ENCODE assay signal across 17 cellular contexts in the genomic region with DNA sequence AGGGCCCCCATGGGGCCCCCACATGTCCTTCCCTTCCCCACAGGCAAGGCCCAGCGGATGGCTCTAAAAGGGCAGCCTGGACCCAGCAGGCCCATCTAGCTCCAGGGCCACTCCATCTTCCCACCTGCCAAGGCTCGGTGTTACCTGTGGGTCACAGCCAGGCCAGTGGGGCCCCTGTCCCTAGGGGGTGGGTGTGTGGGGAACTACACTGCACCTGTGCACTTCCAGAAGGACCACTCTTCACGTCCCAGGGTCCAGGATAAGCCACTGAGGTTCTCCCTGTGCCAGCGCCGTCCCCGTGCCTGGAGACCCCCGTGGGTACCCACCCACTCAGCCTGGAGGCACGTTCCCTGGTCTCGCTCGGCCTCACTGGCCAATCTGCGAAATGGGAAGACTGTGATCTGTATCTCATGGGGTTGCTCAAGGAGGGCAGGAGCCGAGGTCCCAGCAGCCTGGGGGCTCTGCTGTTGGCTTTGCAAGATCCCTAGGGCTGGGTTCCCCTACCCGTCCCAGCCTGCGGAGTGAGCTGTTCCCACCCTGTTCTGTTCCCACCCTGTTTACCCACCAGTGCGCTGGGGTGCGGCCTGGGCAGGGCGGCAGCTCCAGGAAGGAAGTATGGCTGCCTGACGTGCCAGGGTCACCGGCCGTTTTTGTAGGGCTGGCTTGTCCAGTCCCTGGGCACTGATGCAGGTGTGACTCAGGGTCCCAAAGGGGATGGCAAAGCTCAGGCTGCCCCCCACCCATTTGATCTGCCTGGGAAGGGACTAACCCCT. TPM values are rescaled to one million over a fixed set of nuclear protein-coding genes. Genes with fewer than 3 reads are reported as not detected.
DNase-seq lines count a peak whose midpoint lies in the region; ATAC-seq and TF ChIP-seq lines count a peak whose summit lies in the region.
"Had no signal": no experiment of that assay in that cellular context is flagged by ENCODE, and none has a peak within 500 bp of the region (broad histone marks: within the 10 kb centered on the region; RNA-seq: fewer than 3 reads in every experiment).

No MANE protein-coding gene starts in this region.

- H3K27ac ChIP-seq in VCaP (peak overlapping the region; percentile 11; the same call in 1 of the 2 replicates), heart right ventricle (peak overlapping the region; percentile 54 to 84 (median 72)), upper lobe of right lung (peak overlapping the region; percentile 59)

- ATAC-seq in heart right ventricle, result peak in 2 of 8 donors; percentile 3 to 25
- ATAC-seq in naive B cell (ENCODE audit: low read depth in 2 of 2), result no peak
- ATAC-seq in upper lobe of right lung, result peak; percentile 4
- no peak for ATAC-seq in GM19467 (IDR thresholded peaks at IDR 0.05; ENCODE audit: unreplicated experiment)
- ATAC-seq in HG02970 (IDR thresholded peaks at IDR 0.05; ENCODE audit: low FRiP score, unreplicated experiment), result no peak

- DNase-seq in heart right ventricle (no peak), naive B cell (no peak), upper lobe of right lung (peak; percentile 73), SW480 (ENCODE audit: low spot score) (no peak)
- DNase-seq: activated CD4-positive, alpha-beta T cell treated with anti-CD3 and anti-CD28 coated beads for 4 hours; activated naive CD4-positive, alpha-beta T cell treated with anti-CD3 and anti-CD28 coated beads, Interleukin-2, amount 50 U/mL, for 16 hours; Caco-2; islet precursor cell; MM.1S; NCI-H1930; NCI-H69; stimulated activated CD4-positive, alpha-beta T cell treated with anti-CD3 and anti-CD28 coated beads, Interleukin-12 subunit alpha, Interleukin-12 subunit beta, amount 100 ng/mL, for 4 hours; stimulated activated naive CD4-positive, alpha-beta T cell treated with Interleukin-2 at 50 U/mL for 16 hours had no signal

- H3K4me1 Mint-ChIP-seq in naive B cell, result peaks cover 35 to 56% (median 45%) of the 10 kb centered on the region in 3 donors

- H3K27me3 Mint-ChIP-seq in naive B cell, result no peaks in the 10 kb centered on the region

- H3K4me3 Mint-ChIP-seq in naive B cell, result peak overlapping the region in 6 of 8 donors; percentile 24 to 92 (median 58)

- no peaks in the 10 kb centered on the region for H3K27me3 ChIP-seq in heart right ventricle
- no peaks in the 10 kb centered on the region for H3K27me3 ChIP-seq in upper lobe of right lung

- no peak overlapping the region for H3K4me3 ChIP-seq in heart right ventricle
- H3K4me3 ChIP-seq in upper lobe of right lung, result no peak overlapping the region
- H3K4me3 ChIP-seq: SK-N-MC had no signal

- peaks cover 18 to 51% (median 39%) of the 10 kb centered on the region in 9 donors for H3K4me1 ChIP-seq in heart right ventricle
- peaks cover 49% of the 10 kb centered on the region for H3K4me1 ChIP-seq in upper lobe of right lung

- peak overlapping the region in 4 of 6 donors; percentile 49 to 95 (median 75) for H3K27ac Mint-ChIP-seq in naive B cell

- H3K36me3 Mint-ChIP-seq in naive B cell, result no peaks in the 10 kb centered on the region

- H3K9me3 ChIP-seq in heart right ventricle (no peaks in the 10 kb centered on the region), upper lobe of right lung (no peaks in the 10 kb centered on the region)
- H3K9me3 ChIP-seq: Caco-2 had no signal

- intact Hi-C loops in heart right ventricle (cut with DNase I) (loop anchor here in 1 of 10 donors (5.0 kb wide), 1 partner anchor 46 kb away; no protein-coding TSS in a partner anchor), upper lobe of right lung (cut with DNase I) (no loop called here)

- H3K36me3 ChIP-seq in heart right ventricle, result peaks cover 0 to 20% (median 11%) of the 10 kb centered on the region in 9 donors
- H3K36me3 ChIP-seq in upper lobe of right lung, result peaks cover 15% of the 10 kb centered on the region

- 81 to 87% methylated on average over 20 of the region's 20 CpGs for WGBS in heart right ventricle, 2 donors

- no peak for TF ChIP-seq CTCF in VCaP (conservative IDR thresholded peaks at IDR 0.05)
- no peak for TF ChIP-seq CTCF in heart right ventricle (IDR thresholded peaks at IDR 0.05)
- TF ChIP-seq CTCF in upper lobe of right lung (IDR thresholded peaks at IDR 0.05), result no peak

- H3K9me3 Mint-ChIP-seq in naive B cell, result no peaks in the 10 kb centered on the region

RNA-seq across cellular contexts. Expression of gene PWWP2B, which starts 4.6 kb away (rescaled TPM):
- total RNA-seq in heart right ventricle (10 to 100 TPM; 11.1 to 21.3 (median 15.1) TPM), upper lobe of right lung (26.0 TPM)
- polyA plus RNA-seq in heart right ventricle (10 to 100 TPM; 11.9 to 15.3 TPM), naive B cell (ENCODE audit: low read depth in 6 of 6) (10 to 100 TPM in 1 of 6 donors, 1 to 10 TPM in 5; 3.3 to 10.3 (median 6.2) TPM)

Comparison
In these comparisons a context has a peak if more than half of its experiments do, and no peak if none do; other contexts are left out.
1. H3K27ac ChIP-seq: peak in every context shown above with its lines; median percentile 72 in heart right ventricle; 59 in upper lobe of right lung; 11 in VCaP.